ENCODE assay signal across 8 cellular contexts in the genomic region with DNA sequence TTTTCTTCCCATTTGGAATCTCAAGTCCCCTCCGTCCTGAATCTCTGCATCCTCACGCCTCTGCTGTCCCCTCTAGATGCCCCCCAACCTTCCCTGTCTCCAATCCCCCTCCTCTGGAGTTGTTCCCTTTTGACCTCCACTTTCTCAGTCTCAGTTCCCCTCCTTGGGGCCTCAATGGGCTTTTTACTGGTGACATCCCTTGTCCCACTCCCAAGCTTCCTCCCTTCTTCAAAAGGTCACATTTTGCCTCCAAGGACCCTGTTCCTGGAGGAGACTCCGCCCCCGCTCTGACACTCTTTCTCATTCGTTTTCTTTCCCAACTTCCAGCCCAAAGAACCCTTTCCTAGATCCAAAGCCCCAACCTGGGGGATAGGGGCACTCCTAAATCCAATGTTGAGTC. TPM values are rescaled to one million over a fixed set of nuclear protein-coding genes. Genes with fewer than 3 reads are reported as not detected.
DNase-seq lines count a peak whose midpoint lies in the region; ATAC-seq, FAIRE-seq and TF ChIP-seq lines count a peak whose summit lies in the region.

No MANE protein-coding gene starts in this region.

- no peaks in the 10 kb centered on the region for H3K27me3 Mint-ChIP-seq in T-helper 17 cell

- H3K4me1 Mint-ChIP-seq in T-helper 17 cell: peaks cover 13% of the 10 kb centered on the region

- H3K27ac ChIP-seq in foreskin keratinocyte: peak overlapping the region; percentile 76

- FAIRE-seq in GM12891 (lab: Jason Lieb, UNC): no peak

- peaks cover 15% of the 10 kb centered on the region for H3K36me3 ChIP-seq in skeletal muscle satellite cell (ENCODE audit: insufficient read depth, low read length)

- no peak for TF ChIP-seq POLR2A in GM12891 (IDR thresholded peaks at IDR 0.05; ENCODE audit: low read depth, low read length)

- H3K27ac Mint-ChIP-seq in T-helper 17 cell: peak overlapping the region; percentile 93

- H3K27me3 ChIP-seq in foreskin keratinocyte (no peaks in the 10 kb centered on the region), skeletal muscle satellite cell (ENCODE audit: control insufficient read depth, insufficient read depth, low read length) (no peaks in the 10 kb centered on the region)

- H3K9me3 ChIP-seq in T-helper 17 cell (ENCODE audit: control insufficient read depth, low read length, poor library complexity, severe bottlenecking): no peaks in the 10 kb centered on the region
- no peaks in the 10 kb centered on the region for H3K9me3 ChIP-seq in skeletal muscle satellite cell (replicated peaks; ENCODE audit: low read length)

- peak overlapping the region; percentile 99 for H3K4me3 Mint-ChIP-seq in T-helper 17 cell

- peak overlapping the region; percentile 89 for H3K9ac ChIP-seq in skeletal muscle satellite cell (ENCODE audit: low read depth, low read length)

- TF ChIP-seq CTCF in foreskin keratinocyte (conservative IDR thresholded peaks at IDR 0.05) (no peak), omental fat pad (IDR thresholded peaks at IDR 0.05) (no peak)

- peak overlapping the region; percentile 90 for H3K4me2 ChIP-seq in skeletal muscle satellite cell (ENCODE audit: low read length)

- H3K36me3 Mint-ChIP-seq in T-helper 17 cell (ENCODE audit: low read depth): peaks cover 6% of the 10 kb centered on the region

- no peaks in the 10 kb centered on the region for H3K4me1 ChIP-seq in foreskin keratinocyte
- peaks cover 5% of the 10 kb centered on the region for H3K4me1 ChIP-seq in skeletal muscle satellite cell (ENCODE audit: control insufficient read depth, insufficient read depth, low read length)

- DNase-seq in GM12891 (ENCODE audit: insufficient read length, low spot score) (no peak), T-helper 17 cell (no peak), foreskin keratinocyte (no peak), omental fat pad (ENCODE audit: low spot score) (no peak), NCI-H146 (lab: John Stamatoyannopoulos, UW) (no peak)
- DNase-seq in activated CD4-positive, alpha-beta T cell treated with anti-CD3 and anti-CD28 coated beads, Interleukin-2, amount 50 U/mL, for 1 hour: no peak

- ATAC-seq in T-helper 17 cell (no peak), foreskin keratinocyte (no peak), HG03457 (IDR thresholded peaks at IDR 0.05; ENCODE audit: unreplicated experiment) (no peak), omental fat pad (ENCODE audit: low FRiP score) (no peak)

- H3K4me3 ChIP-seq in skeletal muscle satellite cell (ENCODE audit: low read length): peak overlapping the region; percentile 80

TF ChIP-seq in GM12891, 5 proteins besides CTCF, POLR2A, EP300 and RAD21:
- no peak for TF ChIP-seq TAF1 (IDR thresholded peaks at IDR 0.05; ENCODE audit: low read depth, low read length)
- peak; percentile 38; the same call in 1 of the 2 replicates for TF ChIP-seq SPI1 (IDR thresholded peaks at IDR 0.05; ENCODE audit: low read depth, low read length)
- TF ChIP-seq POLR2AphosphoS5 (IDR thresholded peaks at IDR 0.05; ENCODE audit: low read depth, low read length): no peak
- no peak for TF ChIP-seq PAX5 (IDR thresholded peaks at IDR 0.05; ENCODE audit: insufficient read depth, low read length, severe bottlenecking)
- no peak for TF ChIP-seq POU2F2 (IDR thresholded peaks at IDR 0.05; ENCODE audit: low read depth, low read length)

RNA-seq across cellular contexts. Expression of a gene that starts 1.0 kb away (rescaled TPM):
- polyA plus RNA-seq in GM12891 (2012; ENCODE audit: low read depth, missing spikeins): 103 TPM
- total RNA-seq in T-helper 17 cell (10 to 100 TPM; 37.0 to 39.7 TPM), foreskin keratinocyte (310 and 317 TPM in 2 replicates), omental fat pad (100 to 1,000 TPM in 3 of 4 donors, 10 to 100 TPM in 1; 96.6 to 166 (median 132) TPM)
- polyA plus RNA-seq in foreskin keratinocyte: 469 and 482 TPM in 2 replicates
- total RNA-seq in skeletal muscle satellite cell (2012; rRNA removed): 150 and 160 TPM in 2 replicates

RNA-seq across cellular contexts. Expression of a gene that starts 11.2 kb away (rescaled TPM):
- 9.9 TPM for polyA plus RNA-seq in GM12891 (2012; ENCODE audit: low read depth, missing spikeins)
- total RNA-seq in T-helper 17 cell (10 to 100 TPM; 33.6 to 34.0 TPM), foreskin keratinocyte (39.9 and 43.3 TPM in 2 replicates), omental fat pad (10 to 100 TPM; 30.1 to 45.2 (median 37.2) TPM)
- polyA plus RNA-seq in foreskin keratinocyte: 8.2 and 9.9 TPM in 2 replicates
- 25.8 and 30.2 TPM in 2 replicates for total RNA-seq in skeletal muscle satellite cell (2012; rRNA removed)
